Comparison of ENCODE assay signal across 17 cellular contexts in the genomic region with DNA sequence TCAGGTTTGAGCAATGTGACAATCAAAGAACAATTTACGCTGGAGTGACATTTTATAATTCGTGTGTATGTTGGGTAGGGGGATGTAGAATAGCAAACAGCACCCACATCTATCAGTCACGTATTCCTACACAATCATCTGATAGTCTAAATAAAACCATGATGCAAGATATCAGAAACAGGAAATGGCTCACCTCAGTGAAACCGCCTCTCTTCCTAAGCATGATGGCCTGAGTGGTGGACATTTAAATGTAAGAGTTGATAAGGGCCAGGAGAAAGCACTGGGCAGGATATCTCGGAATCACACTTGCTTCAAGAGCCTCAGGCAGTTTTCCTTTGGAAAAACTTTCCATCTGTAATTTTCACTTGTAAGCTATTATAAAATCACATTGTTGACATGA.
"Had no signal": no experiment of that assay in that cellular context is flagged by ENCODE, and none has a peak within 500 bp of the region (broad histone marks: within the 10 kb centered on the region; RNA-seq: fewer than 3 reads in every experiment).

No MANE protein-coding gene starts in this region.

- H3K4me1 ChIP-seq: esophagus squamous epithelium, thyroid gland had no signal

- DNase-seq: activated CD4-positive, alpha-beta memory T cell treated with anti-CD3 and anti-CD28 coated beads, Interleukin-2, amount 10 ng/mL, durations not matched to agents 7 days and 5 days; activated CD4-positive, alpha-beta T cell treated with anti-CD3 and anti-CD28 coated beads for 4 hours; activated naive CD4-positive, alpha-beta T cell treated with anti-CD3 and anti-CD28 coated beads, Interleukin-2, amount 10 ng/mL, durations not matched to agents 7 days and 5 days; activated T-cell treated with anti-CD3 and anti-CD28 coated beads, Interleukin-2, amount 50 U/mL, for 24 hours; esophagus squamous epithelium; left ventricle myocardium superior; stimulated activated CD4-positive, alpha-beta T cell treated with anti-CD3 and anti-CD28 coated beads, Interleukin-2, amount 100 ng/mL, for 48 hours; T-helper 9 cell; thyroid gland had no signal

- H3K79me2 ChIP-seq: hepatocyte had no signal

- ATAC-seq: left ventricle myocardium superior; natural killer cell treated with Interleukin-12 subunit alpha and Interleukin-12 subunit beta and Interleukin-15 and Interleukin-18, amount 100 ng/mL, for 72 hours; stimulated activated memory B cell treated with anti-CD40 and anti-IgM and Interleukin-4, amounts not matched to agents 10 μg/mL and 1 μg/mL and 100 μg/mL, for 72 hours; WTC11 had no signal

- H3K27ac Mint-ChIP-seq: activated CD4-positive, alpha-beta memory T cell treated with anti-CD3 and anti-CD28 coated beads, Interleukin-2, amount 10 ng/mL, durations not matched to agents 7 days and 5 days; activated naive CD4-positive, alpha-beta T cell treated with anti-CD3 and anti-CD28 coated beads, Interleukin-2, amount 10 ng/mL, durations not matched to agents 7 days and 5 days; activated T-cell treated with anti-CD3 and anti-CD28 coated beads, Interleukin-2, amount 50 U/mL, for 24 hours; natural killer cell treated with Interleukin-12 subunit alpha and Interleukin-12 subunit beta and Interleukin-15 and Interleukin-18, amount 100 ng/mL, for 72 hours; stimulated activated memory B cell treated with anti-CD40 and anti-IgM and Interleukin-4, amounts not matched to agents 10 μg/mL and 1 μg/mL and 100 μg/mL, for 72 hours; WTC11 had no signal

- H3K27ac ChIP-seq: cardiac muscle cell, esophagus squamous epithelium, hepatocyte, thyroid gland had no signal

- H3K27me3 ChIP-seq: cardiac muscle cell, esophagus squamous epithelium, hepatocyte, thyroid gland had no signal

- H3K36me3 ChIP-seq: cardiac muscle cell, esophagus squamous epithelium, thyroid gland had no signal

- FAIRE-seq: colon, endometrium, urothelium cell line had no signal

- H3K27me3 Mint-ChIP-seq: activated CD4-positive, alpha-beta memory T cell treated with anti-CD3 and anti-CD28 coated beads, Interleukin-2, amount 10 ng/mL, durations not matched to agents 7 days and 5 days; activated naive CD4-positive, alpha-beta T cell treated with anti-CD3 and anti-CD28 coated beads, Interleukin-2, amount 10 ng/mL, durations not matched to agents 7 days and 5 days had no signal

- H3K4me3 Mint-ChIP-seq: activated CD4-positive, alpha-beta memory T cell treated with anti-CD3 and anti-CD28 coated beads, Interleukin-2, amount 10 ng/mL, durations not matched to agents 7 days and 5 days; activated naive CD4-positive, alpha-beta T cell treated with anti-CD3 and anti-CD28 coated beads, Interleukin-2, amount 10 ng/mL, durations not matched to agents 7 days and 5 days; activated T-cell treated with anti-CD3 and anti-CD28 coated beads, Interleukin-2, amount 50 U/mL, for 24 hours; natural killer cell treated with Interleukin-12 subunit alpha and Interleukin-12 subunit beta and Interleukin-15 and Interleukin-18, amount 100 ng/mL, for 72 hours; stimulated activated memory B cell treated with anti-CD40 and anti-IgM and Interleukin-4, amounts not matched to agents 10 μg/mL and 1 μg/mL and 100 μg/mL, for 72 hours; WTC11 had no signal

- H3K36me3 Mint-ChIP-seq: activated naive CD4-positive, alpha-beta T cell treated with anti-CD3 and anti-CD28 coated beads, Interleukin-2, amount 10 ng/mL, durations not matched to agents 7 days and 5 days; natural killer cell treated with Interleukin-12 subunit alpha and Interleukin-12 subunit beta and Interleukin-15 and Interleukin-18, amount 100 ng/mL, for 72 hours; stimulated activated memory B cell treated with anti-CD40 and anti-IgM and Interleukin-4, amounts not matched to agents 10 μg/mL and 1 μg/mL and 100 μg/mL, for 72 hours; WTC11 had no signal

- H3K4me1 Mint-ChIP-seq: activated CD4-positive, alpha-beta memory T cell treated with anti-CD3 and anti-CD28 coated beads, Interleukin-2, amount 10 ng/mL, durations not matched to agents 7 days and 5 days; activated naive CD4-positive, alpha-beta T cell treated with anti-CD3 and anti-CD28 coated beads, Interleukin-2, amount 10 ng/mL, durations not matched to agents 7 days and 5 days had no signal

- H3K9me3 ChIP-seq: esophagus squamous epithelium, thyroid gland had no signal

- H2AFZ ChIP-seq: hepatocyte had no signal

- H3K4me2 ChIP-seq: hepatocyte had no signal

- H3K9me3 Mint-ChIP-seq: activated CD4-positive, alpha-beta memory T cell treated with anti-CD3 and anti-CD28 coated beads, Interleukin-2, amount 10 ng/mL, durations not matched to agents 7 days and 5 days; activated naive CD4-positive, alpha-beta T cell treated with anti-CD3 and anti-CD28 coated beads, Interleukin-2, amount 10 ng/mL, durations not matched to agents 7 days and 5 days; activated T-cell treated with anti-CD3 and anti-CD28 coated beads, Interleukin-2, amount 50 U/mL, for 24 hours; natural killer cell treated with Interleukin-12 subunit alpha and Interleukin-12 subunit beta and Interleukin-15 and Interleukin-18, amount 100 ng/mL, for 72 hours; stimulated activated memory B cell treated with anti-CD40 and anti-IgM and Interleukin-4, amounts not matched to agents 10 μg/mL and 1 μg/mL and 100 μg/mL, for 72 hours had no signal

- H3K4me3 ChIP-seq: cardiac muscle cell, esophagus squamous epithelium, hepatocyte, thyroid gland had no signal
